15 cellular contexts compared by ENCODE assay signal in the genomic region with DNA sequence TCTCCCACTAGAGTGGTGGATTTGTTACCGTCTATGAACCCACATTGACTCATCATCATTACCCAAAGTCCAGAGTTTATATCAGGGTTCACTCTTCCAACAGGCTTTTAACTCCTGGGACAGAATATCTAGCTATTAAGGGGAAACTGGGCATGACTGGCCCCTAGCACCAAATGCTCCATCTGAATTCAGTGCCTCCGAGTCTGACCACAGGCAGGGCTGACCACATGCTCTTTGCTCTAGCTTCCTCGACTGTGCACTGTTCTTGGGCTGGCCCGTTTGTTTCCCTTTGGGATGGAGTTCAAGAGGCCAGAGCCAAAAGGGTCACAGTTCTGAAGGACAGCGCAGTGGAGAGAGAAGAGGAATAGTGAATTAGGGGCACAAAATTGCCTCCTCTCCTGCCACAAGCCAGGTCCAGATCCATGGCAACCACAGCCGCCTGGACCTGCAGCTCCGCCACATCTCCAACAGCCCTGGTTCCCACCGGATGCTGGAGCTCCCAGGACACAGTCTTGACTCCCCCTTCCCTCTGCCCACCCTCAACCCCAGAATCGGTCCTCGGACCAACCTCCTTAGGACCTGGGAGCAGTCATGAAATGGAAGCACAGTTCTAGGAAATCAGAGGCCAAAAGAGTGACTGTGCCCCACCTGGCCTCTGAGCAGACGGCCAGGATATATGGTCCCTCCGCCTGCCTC. TPM values are rescaled to one million over a fixed set of nuclear protein-coding genes. Genes with fewer than 3 reads are reported as not detected.
DNase-seq lines count a peak whose midpoint lies in the region; ATAC-seq, FAIRE-seq and TF ChIP-seq lines count a peak whose summit lies in the region.
"Had no signal": no experiment of that assay in that cellular context is flagged by ENCODE, and none has a peak within 500 bp of the region (broad histone marks: within the 10 kb centered on the region; RNA-seq: fewer than 3 reads in every experiment).

No MANE protein-coding gene starts in this region.

- no peaks in the 10 kb centered on the region for H3K9me2 ChIP-seq in PC-9 (ENCODE audit: insufficient read depth)

- H3K27me3 ChIP-seq in CD8-positive, alpha-beta T cell (ENCODE audit: insufficient read depth, low read length), result no peaks in the 10 kb centered on the region
- H3K27me3 ChIP-seq in KMS-11 (ENCODE audit: insufficient read depth, low read depth) (no peaks in the 10 kb centered on the region), GM12878 (replicated peaks in 1 of 2; ENCODE audit: control insufficient read depth in 2 of 2, insufficient read depth in 2 of 2, low read length in 1 of 2) (no peaks in the 10 kb centered on the region), psoas muscle (ENCODE audit: insufficient read depth in 3 of 3, low read length in 2 of 3) (no peaks in the 10 kb centered on the region), PC-9 (ENCODE audit: insufficient read depth, low read depth) (no peaks in the 10 kb centered on the region)
- H3K27me3 ChIP-seq: foreskin keratinocyte, right lobe of liver, testis had no signal

- WGBS in GM12878 (ENCODE audit: insufficient coverage, insufficient replicate concordance, low lambda C conversion rate, missing lambda C conversion rate), result 97% methylated on average over 12 of the region's 12 CpGs
- 58 to 67% (median 59%) methylated on average over 12 of the region's 12 CpGs for WGBS in psoas muscle, 3 donors

- SMC1A ChIA-PET in GM12878 (lab: Charles Lee; ENCODE audit: uncharacterized antibody, unreplicated experiment), result interaction anchor here (1.8 to 3.8 kb wide), 5 partner anchors 8 to 83 kb away, joined by 4 to 25 read pairs (median 8); no protein-coding TSS in a partner anchor

- H3K36me3 ChIP-seq in CD8-positive, alpha-beta T cell (ENCODE audit: insufficient read depth, low read length), result peaks cover 22% of the 10 kb centered on the region
- no peaks in the 10 kb centered on the region for H3K36me3 ChIP-seq in KMS-11 (ENCODE audit: insufficient read depth)
- H3K36me3 ChIP-seq in GM12878 (ENCODE audit: control insufficient read depth in 2 of 2, insufficient read depth in 2 of 2, low read length in 1 of 2), result peaks cover 8 to 9% of the 10 kb centered on the region in 2 experiments; a peak in 2 of 4 replicates
- peaks cover 6 to 46% of the 10 kb centered on the region in 2 donors for H3K36me3 ChIP-seq in psoas muscle (ENCODE audit: insufficient read depth in 1 of 2, low read depth in 1 of 2)
- peaks cover 64% of the 10 kb centered on the region for H3K36me3 ChIP-seq in PC-9 (ENCODE audit: low read depth)

- peaks cover 66% of the 10 kb centered on the region for H3K4me1 Mint-ChIP-seq in CD8-positive, alpha-beta T cell (ENCODE audit: low read depth)

- in situ Hi-C loops in GM12878 (cut with MboI), result no loop called here

- TF ChIP-seq POLR2A in GM12878 (IDR thresholded peaks at IDR 0.05; ENCODE audit: low read depth, low read length), result no peak

- no peak overlapping the region for H3K27ac ChIP-seq in CD8-positive, alpha-beta T cell (ENCODE audit: low read depth, low read length)
- peak overlapping the region; percentile 94 for H3K27ac ChIP-seq in KMS-11
- H3K27ac ChIP-seq in GM12878 (ENCODE audit: control insufficient read depth, insufficient read depth), result peak overlapping the region; percentile 50
- H3K27ac ChIP-seq in psoas muscle, result peak overlapping the region; percentile 36
- no peak overlapping the region for H3K27ac ChIP-seq in PC-9
- H3K27ac ChIP-seq: foreskin keratinocyte, right lobe of liver, testis had no signal

- no peaks in the 10 kb centered on the region for H3K27me3 Mint-ChIP-seq in CD8-positive, alpha-beta T cell (ENCODE audit: low read depth)

- H3K79me2 ChIP-seq in KMS-11 (ENCODE audit: insufficient read depth, low read depth) (peaks cover 59% of the 10 kb centered on the region), GM12878 (ENCODE audit: control insufficient read depth, insufficient read depth, low read length) (no peaks in the 10 kb centered on the region; the same call in 1 of the 2 replicates), PC-9 (ENCODE audit: low read depth) (peaks cover 100% of the 10 kb centered on the region)

- no peak overlapping the region for H2AFZ ChIP-seq in KMS-11 (ENCODE audit: low read depth)
- no peak overlapping the region for H2AFZ ChIP-seq in GM12878 (ENCODE audit: control insufficient read depth, low read depth, low read length)
- no peak overlapping the region for H2AFZ ChIP-seq in PC-9

- RAD21 ChIA-PET in GM12878 (lab: Charles Lee; ENCODE audit: unreplicated experiment), result interaction anchor here (1.0 to 12.8 kb wide), 2 partner anchors 19 to 30 kb away, joined by 3 to 149 read pairs; partner anchors contain the start of gene CAMK2G

- no peaks in the 10 kb centered on the region for H3K9me3 Mint-ChIP-seq in CD8-positive, alpha-beta T cell

- peaks cover 56% of the 10 kb centered on the region; the same call in 1 of the 2 replicates for H3F3A ChIP-seq in PC-9 (ENCODE audit: insufficient read depth, low read depth)

- TF ChIP-seq EP300 in GM12878 (IDR thresholded peaks at IDR 0.05; ENCODE audit: borderline replicate concordance in 1 of 2, control insufficient read depth in 1 of 2, low read depth in 2 of 2, low read length in 2 of 2), result no peak

- H4K20me1 ChIP-seq in KMS-11 (ENCODE audit: insufficient read depth) (no peaks in the 10 kb centered on the region), GM12878 (ENCODE audit: control insufficient read depth, insufficient read depth) (no peaks in the 10 kb centered on the region), PC-9 (ENCODE audit: insufficient read depth) (peaks cover 100% of the 10 kb centered on the region)

- peak overlapping the region; percentile 99 for H3K4me2 ChIP-seq in KMS-11
- peak overlapping the region; percentile 26 for H3K4me2 ChIP-seq in GM12878 (ENCODE audit: control insufficient read depth, insufficient read depth)
- H3K4me2 ChIP-seq in PC-9, result no peak overlapping the region

- FAIRE-seq in GM12878 (lab: Jason Lieb, UNC), result no peak
- FAIRE-seq: keratinocyte had no signal

- BruUV-seq in GM12878 (replicated peaks; lab: Mats Ljungman, UMichigan) (no TSS peak), PC-9 (replicated peaks; lab: Mats Ljungman, UMichigan) (no TSS peak)

- CTCF ChIA-PET in CD8-positive, alpha-beta T cell (lab: Charles Lee), result interaction anchor here (1.1 to 10.6 kb wide), 6 partner anchors 8 to 99 kb away, joined by 4 to 115 read pairs (median 8); no protein-coding TSS in a partner anchor
- CTCF ChIA-PET in GM12878 (lab: Yijun Ruan, JAX), result interaction anchor here (0.7 to 3.6 kb wide), 8 partner anchors 9 to 102 kb away, joined by 3 to 29 read pairs (median 6); no protein-coding TSS in a partner anchor
- CTCF ChIA-PET in PC-9 (lab: Charles Lee), result no interaction called here

- no peak for DNase-seq in CD8-positive, alpha-beta T cell
- no peak for DNase-seq in GM12878 (ENCODE audit: low read depth, low spot score)
- DNase-seq in psoas muscle, result no peak
- no peak for DNase-seq in NCI-H1930 (lab: John Stamatoyannopoulos, UW)
- no peak for DNase-seq in NCI-H526 (lab: John Stamatoyannopoulos, UW)
- no peak for DNase-seq in PC-9
- DNase-seq: activated CD4-positive, alpha-beta T cell treated with anti-CD3 and anti-CD28 coated beads, Interleukin-2, amount 50 U/mL, for 1 hour; foreskin keratinocyte; NCI-H1092 treated with DMSO at 0.1 percent for 48 hours; NCI-H345; right lobe of liver; testis had no signal

- intact Hi-C loops in CD8-positive, alpha-beta T cell (cut with DNase I, micrococcal nuclease), result no loop called here
- intact Hi-C loops in GM12878 (cut with micrococcal nuclease; ENCODE audit: unreplicated experiment) (no loop called here), psoas muscle (cut with DNase I) (no loop called here), PC-9 (cut with micrococcal nuclease; ENCODE audit: unreplicated experiment) (no loop called here)

- POLR2A ChIA-PET in CD8-positive, alpha-beta T cell (lab: Charles Lee), result interaction anchor here (0.7 to 2.4 kb wide), 5 partner anchors 9 to 21 kb away, joined by 3 to 19 read pairs (median 4); partner anchors contain the start of gene CAMK2G
- POLR2A ChIA-PET in GM12878 (lab: Charles Lee) (interaction anchor here (0.5 to 1.7 kb wide), 4 partner anchors 15 to 90 kb away, joined by 3 to 6 read pairs (median 4); no protein-coding TSS in a partner anchor), PC-9 (lab: Charles Lee; ENCODE audit: unreplicated experiment) (interaction anchor here (0.6 kb wide), 1 partner anchor 363 kb away, joined by 3 read pairs; no protein-coding TSS in a partner anchor)

- H3K27ac Mint-ChIP-seq in CD8-positive, alpha-beta T cell, result peak overlapping the region; percentile 84

- TF ChIP-seq RAD21 in GM12878 (IDR thresholded peaks at IDR 0.05; ENCODE audit: insufficient read depth, low read depth, low read length), result no peak

- H3K9ac ChIP-seq in KMS-11, result peak overlapping the region; percentile 74
- no peak overlapping the region for H3K9ac ChIP-seq in GM12878 (ENCODE audit: control insufficient read depth, insufficient read depth, low read length)

- no peak overlapping the region for H3K4me3 ChIP-seq in CD8-positive, alpha-beta T cell (ENCODE audit: low read depth, low read length)
- no peak overlapping the region for H3K4me3 ChIP-seq in KMS-11 (IDR thresholded peaks at IDR 0.05; ENCODE audit: insufficient read depth, low read depth, low read length)
- H3K4me3 ChIP-seq in GM12878, result peak overlapping the region; percentile 21; the same call in 1 of the 2 replicates
- no peak overlapping the region for H3K4me3 ChIP-seq in psoas muscle
- no peak overlapping the region for H3K4me3 ChIP-seq in PC-9
- H3K4me3 ChIP-seq: right lobe of liver, testis had no signal

- H3K36me3 Mint-ChIP-seq in CD8-positive, alpha-beta T cell, result peaks cover 85% of the 10 kb centered on the region

- no peaks in the 10 kb centered on the region for H3K9me3 ChIP-seq in CD8-positive, alpha-beta T cell (ENCODE audit: low read length)
- H3K9me3 ChIP-seq in GM12878 (replicated peaks; ENCODE audit: control insufficient read depth, insufficient read depth, low read length) (no peaks in the 10 kb centered on the region), psoas muscle (no peaks in the 10 kb centered on the region), PC-9 (ENCODE audit: insufficient read depth, low read depth) (no peaks in the 10 kb centered on the region)
- H3K9me3 ChIP-seq: right lobe of liver, testis had no signal

- no peak for ATAC-seq in CD8-positive, alpha-beta T cell
- ATAC-seq in GM12878 (no peak), psoas muscle (peak in 1 of 4 donors; percentile 35), GM21515 (IDR thresholded peaks at IDR 0.05; ENCODE audit: unreplicated experiment) (no peak)

- peaks cover 65% of the 10 kb centered on the region for H3K4me1 ChIP-seq in CD8-positive, alpha-beta T cell (ENCODE audit: insufficient read depth, low read length)
- peaks cover 100% of the 10 kb centered on the region for H3K4me1 ChIP-seq in KMS-11 (ENCODE audit: low read depth, poor library complexity, severe bottlenecking)
- peaks cover 43% of the 10 kb centered on the region for H3K4me1 ChIP-seq in GM12878 (ENCODE audit: control insufficient read depth, insufficient read depth, low read length)
- H3K4me1 ChIP-seq in psoas muscle, result peaks cover 59% of the 10 kb centered on the region
- H3K4me1 ChIP-seq in PC-9 (replicated peaks; ENCODE audit: insufficient read depth), result no peaks in the 10 kb centered on the region
- H3K4me1 ChIP-seq: foreskin keratinocyte had no signal

- no peak for TF ChIP-seq CTCF in CD8-positive, alpha-beta T cell (IDR thresholded peaks at IDR 0.05)
- TF ChIP-seq CTCF in KMS-11 (conservative IDR thresholded peaks at IDR 0.05; ENCODE audit: low read depth, low read length), result no peak
- no peak for TF ChIP-seq CTCF in GM12878 (IDR thresholded peaks at IDR 0.05 in 2 of 3, conservative IDR thresholded peaks at IDR 0.05 in 1 of 3; ENCODE audit: control insufficient read depth in 2 of 3, extremely low read depth in 1 of 3, insufficient read depth in 1 of 3, low read depth in 3 of 3, low read length in 3 of 3)
- no peak for TF ChIP-seq CTCF in psoas muscle (IDR thresholded peaks at IDR 0.05)
- TF ChIP-seq CTCF in PC-9 (conservative IDR thresholded peaks at IDR 0.05), result no peak

- peak overlapping the region; percentile 8 for H3K4me3 Mint-ChIP-seq in CD8-positive, alpha-beta T cell

RNA-seq across cellular contexts. Expression of gene CAMK2G, which starts 16.2 kb away (rescaled TPM):
- total RNA-seq in CD8-positive, alpha-beta T cell, result 10 to 100 TPM; 28.4 to 28.9 TPM
- 42.9 and 44.2 TPM in 2 replicates for total RNA-seq in GM12878 (2013; cell fraction: nucleolus; rRNA removed)
- total RNA-seq in GM12878 (2014; rRNA removed) (15.9 and 18.0 TPM in 2 replicates), GM12878 (2014; rRNA removed; fragmentation: Illumina TruSeq; extraction: Trizol) (15.1 and 15.8 TPM in 2 replicates), GM12878 (2021) (18.9 and 20.9 TPM in 2 replicates), psoas muscle (10 to 100 TPM; 34.2 to 60.3 (median 50.8) TPM), PC-9 (2021) (125 and 147 TPM in 2 replicates)
- polyA plus RNA-seq in GM12878 (2011; ENCODE audit: low read depth), result 8.6 TPM
- polyA plus RNA-seq in GM12878 (2011; rRNA removed) (14.3 and 19.7 TPM in 2 replicates), GM12878 (2014; fragmentation: Illumina TruSeq; extraction: Trizol) (21.1 and 22.9 TPM in 2 replicates), GM12878 (2014; fragmentation: Nextera tagmentation; extraction: Ambion mirVana) (1 to 10 TPM; 5.5 to 6.9 TPM), GM12878 (2014; rRNA removed) (23.4 and 24.3 TPM in 2 replicates), GM12878 (2016; fragmentation: Nextera tagmentation; extraction: Ambion mirVana) (10 to 100 TPM; 13.9 TPM), psoas muscle (10 to 100 TPM; 15.8 to 58.5 (median 34.4) TPM)
- polyA plus RNA-seq in GM12878 (2011; cell fraction: cytosol; rRNA removed), result 19.0 and 21.6 TPM in 2 replicates
- polyA plus RNA-seq in GM12878 (2011; cell fraction: nucleus; rRNA removed), result 39.5 and 45.1 TPM in 2 replicates
- polyA plus RNA-seq in GM12878 (2012), result 10.3 and 10.8 TPM in 2 replicates
- 17.9 and 21.1 TPM in 2 replicates for polyA minus RNA-seq in GM12878 (2011; rRNA and poly(A)+ RNA removed)
- 4.0 and 7.3 TPM in 2 replicates for polyA minus RNA-seq in GM12878 (2011; cell fraction: cytosol; rRNA and poly(A)+ RNA removed)
- polyA minus RNA-seq in GM12878 (2011; cell fraction: nucleus; rRNA and poly(A)+ RNA removed), result 11.5 and 22.0 TPM in 2 replicates

RNA-seq across cellular contexts. Expression of gene NDST2, which starts 46.8 kb away (rescaled TPM):
- total RNA-seq in CD8-positive, alpha-beta T cell, result 100 to 1,000 TPM; 152 to 154 TPM
- 57.1 and 85.9 TPM in 2 replicates for total RNA-seq in GM12878 (2013; cell fraction: nucleolus; rRNA removed)
- total RNA-seq in GM12878 (2014; rRNA removed), result 18.0 and 18.8 TPM in 2 replicates
- total RNA-seq in GM12878 (2014; rRNA removed; fragmentation: Illumina TruSeq; extraction: Trizol), result 8.9 and 10.1 TPM in 2 replicates
- 34.3 and 35.2 TPM in 2 replicates for total RNA-seq in GM12878 (2021)
- 19.1 TPM for polyA plus RNA-seq in GM12878 (2011; ENCODE audit: low read depth)
- 23.8 and 31.1 TPM in 2 replicates for polyA plus RNA-seq in GM12878 (2011; rRNA removed)
- 24.8 and 31.5 TPM in 2 replicates for polyA plus RNA-seq in GM12878 (2011; cell fraction: cytosol; rRNA removed)
- polyA plus RNA-seq in GM12878 (2011; cell fraction: nucleus; rRNA removed), result 81.5 and 88.2 TPM in 2 replicates
- polyA plus RNA-seq in GM12878 (2012), result 19.5 and 19.8 TPM in 2 replicates
- 16.6 and 22.6 TPM in 2 replicates for polyA plus RNA-seq in GM12878 (2014; fragmentation: Illumina TruSeq; extraction: Trizol)
- 1 to 10 TPM; 2.2 to 3.0 TPM for polyA plus RNA-seq in GM12878 (2014; fragmentation: Nextera tagmentation; extraction: Ambion mirVana)
- polyA plus RNA-seq in GM12878 (2014; rRNA removed), result 31.3 and 34.7 TPM in 2 replicates
- polyA plus RNA-seq in GM12878 (2016; fragmentation: Nextera tagmentation; extraction: Ambion mirVana), result 10 to 100 TPM; 22.7 to 24.0 TPM
- 26.0 and 29.3 TPM in 2 replicates for polyA minus RNA-seq in GM12878 (2011; rRNA and poly(A)+ RNA removed)
- 11.8 and 16.4 TPM in 2 replicates for polyA minus RNA-seq in GM12878 (2011; cell fraction: cytosol; rRNA and poly(A)+ RNA removed)
- 36.6 and 66.7 TPM in 2 replicates for polyA minus RNA-seq in GM12878 (2011; cell fraction: nucleus; rRNA and poly(A)+ RNA removed)
- 10 to 100 TPM in 3 of 4 donors, 1 to 10 TPM in 1; 9.4 to 14.5 (median 12.0) TPM for total RNA-seq in psoas muscle
- 1 to 10 TPM; 4.5 to 8.6 (median 7.8) TPM for polyA plus RNA-seq in psoas muscle
- 20.4 and 22.8 TPM in 2 replicates for total RNA-seq in PC-9 (2021)

RNA-seq across cellular contexts. Expression of gene PLAU, which starts 52.8 kb away (rescaled TPM):
- under 1 TPM in 1 of 2 experiments, not detected in 1; 0.11 TPM for total RNA-seq in CD8-positive, alpha-beta T cell
- total RNA-seq in GM12878 (2013; cell fraction: nucleolus; rRNA removed), result 11.2 and 14.9 TPM in 2 replicates
- total RNA-seq in GM12878 (2014; rRNA removed), result 11.2 and 11.9 TPM in 2 replicates
- total RNA-seq in GM12878 (2014; rRNA removed; fragmentation: Illumina TruSeq; extraction: Trizol), result 9.3 and 16.0 TPM in 2 replicates
- total RNA-seq in GM12878 (2021), result 15.2 and 17.1 TPM in 2 replicates
- polyA plus RNA-seq in GM12878 (2011; ENCODE audit: low read depth), result 0.20 TPM
- polyA plus RNA-seq in GM12878 (2011; rRNA removed), result 2.0 and 2.5 TPM in 2 replicates
- polyA plus RNA-seq in GM12878 (2011; cell fraction: cytosol; rRNA removed), result 3.2 and 4.3 TPM in 2 replicates
- polyA plus RNA-seq in GM12878 (2011; cell fraction: nucleus; rRNA removed), result 5.4 and 7.6 TPM in 2 replicates
- 0.54 and 1.2 TPM in 2 replicates for polyA plus RNA-seq in GM12878 (2012)
- polyA plus RNA-seq in GM12878 (2014; fragmentation: Illumina TruSeq; extraction: Trizol), result 10.4 and 12.8 TPM in 2 replicates
- polyA plus RNA-seq in GM12878 (2014; fragmentation: Nextera tagmentation; extraction: Ambion mirVana), result 1 to 10 TPM; 5.7 to 8.0 TPM
- 11.1 and 12.2 TPM in 2 replicates for polyA plus RNA-seq in GM12878 (2014; rRNA removed)
- polyA plus RNA-seq in GM12878 (2016; fragmentation: Nextera tagmentation; extraction: Ambion mirVana), result 10 to 100 TPM; 16.9 to 20.9 TPM
- 2.0 and 2.3 TPM in 2 replicates for polyA minus RNA-seq in GM12878 (2011; rRNA and poly(A)+ RNA removed)
- 0.62 and 1.2 TPM in 2 replicates for polyA minus RNA-seq in GM12878 (2011; cell fraction: cytosol; rRNA and poly(A)+ RNA removed)
- 1.1 and 1.2 TPM in 2 replicates for polyA minus RNA-seq in GM12878 (2011; cell fraction: nucleus; rRNA and poly(A)+ RNA removed)
- total RNA-seq in psoas muscle, result 10 to 100 TPM in 2 of 4 donors, 1 to 10 TPM in 2; 5.0 to 18.2 (median 10.6) TPM
- 1 to 10 TPM; 3.8 to 7.6 (median 7.1) TPM for polyA plus RNA-seq in psoas muscle
- total RNA-seq in PC-9 (2021), result 90.3 and 94.9 TPM in 2 replicates

Comparison
In these comparisons a context has a peak if more than half of its experiments do, and no peak if none do; other contexts are left out.
1. H3K27ac ChIP-seq: peak in KMS-11 (single experiment), GM12878 (single experiment) and psoas muscle (single experiment); none in CD8-positive, alpha-beta T cell (single experiment) and PC-9 (single experiment).
2. RNA of gene PLAU, which starts 52.8 kb away (total RNA-seq): 90.3 to 94.9 TPM in PC-9, 9.3 to 17.1 TPM in GM12878 and 5.0 to 18.2 TPM in psoas muscle; 0.11 TPM in CD8-positive, alpha-beta T cell; every median in the first group is over 4 times any median in the second.